34 cellular contexts compared by ENCODE assay signal in genomic region chr2:240410004-240410403, GRCh38.
"Had no signal": no experiment of that assay in that cellular context is flagged by ENCODE, and none has a peak within 500 bp of the region (broad histone marks: within the 10 kb centered on the region; RNA-seq: fewer than 3 reads in every experiment).

No MANE protein-coding gene starts in this region.

- ATAC-seq: activated CD8-positive, alpha-beta T cell treated with anti-CD3 and anti-CD28 coated beads for 36 hours; activated naive CD8-positive, alpha-beta T cell treated with anti-CD3 and anti-CD28 coated beads, Interleukin-2, amount 50 U/mL, for 24 hours; activated T-cell treated with anti-CD3 and anti-CD28 coated beads, Interleukin-2, amount 50 U/mL, for 4 hours; activated T-cell treated with anti-CD3 and anti-CD28 coated beads, Interleukin-2, amount 50 U/mL, for 72 hours; activated T-helper 17 cell treated with anti-CD3 and anti-CD28 coated beads, Interleukin-2, amount 50 U/mL, for 72 hours had no signal

- H3K4me3 ChIP-seq: ascending aorta, breast epithelium had no signal

- DNase-seq: activated B cell treated with CpG ODN at 0.5 μM for 24 hours; activated CD4-positive, alpha-beta memory T cell treated with anti-CD3 and anti-CD28 coated beads for 36 hours; activated CD4-positive, alpha-beta T cell treated with anti-CD3 and anti-CD28 coated beads for 4 hours; activated CD4-positive, alpha-beta T cell treated with anti-CD3 and anti-CD28 coated beads, Interleukin-2, amount 10 ng/mL, durations not matched to agents 24 days and 14 days; activated CD4-positive, alpha-beta T cell treated with anti-CD3 and anti-CD28 coated beads, Interleukin-2, amount 50 U/mL, for 1 hour; activated CD4-positive, alpha-beta T cell treated with anti-CD3 and anti-CD28 coated beads, Interleukin-2, amount 50 U/mL, for 4 hours; activated CD4-positive, CD25-positive, alpha-beta regulatory T cell treated with anti-CD3 and anti-CD28 coated beads, Interleukin-2, amount 50 U/mL, for 72 hours; activated CD8-positive, alpha-beta memory T cell treated with anti-CD3 and anti-CD28 coated beads, Interleukin-2, amount 50 U/mL, for 4 hours; activated CD8-positive, alpha-beta T cell treated with anti-CD3 and anti-CD28 coated beads for 36 hours; activated effector memory CD4-positive, alpha-beta T cell treated with anti-CD3 and anti-CD28 coated beads, Interleukin-2, amount 50 U/mL, for 16 hours; activated naive CD4-positive, alpha-beta T cell treated with anti-CD3 and anti-CD28 coated beads, Interleukin-2, amount 10 ng/mL, durations not matched to agents 7 days and 5 days; activated naive CD4-positive, alpha-beta T cell treated with Interleukin-2 at 50 U/mL for 16 hours; activated naive CD8-positive, alpha-beta T cell treated with anti-CD3 and anti-CD28 coated beads, Interleukin-2, amount 10 ng/mL, durations not matched to agents 7 days and 5 days; activated naive CD8-positive, alpha-beta T cell treated with anti-CD3 and anti-CD28 coated beads, Interleukin-2, amount 50 U/mL, for 24 hours; activated T-cell treated with anti-CD3 and anti-CD28 coated beads for 4 hours; activated T-cell treated with anti-CD3 and anti-CD28 coated beads, Interleukin-2, amount 50 U/mL, for 1 hour; activated T-cell treated with anti-CD3 and anti-CD28 coated beads, Interleukin-2, amount 50 U/mL, for 72 hours; amygdala; anterior cingulate cortex; central memory CD4-positive, alpha-beta T cell; SW 1271; T-helper 2 cell; T-helper 9 cell had no signal

- H3K36me3 ChIP-seq: ascending aorta, breast epithelium had no signal

- H3K4me1 Mint-ChIP-seq: activated B cell treated with CpG ODN at 0.5 μM for 24 hours; activated CD4-positive, alpha-beta T cell treated with anti-CD3 and anti-CD28 coated beads, Interleukin-2, amount 10 ng/mL, durations not matched to agents 24 days and 14 days; activated naive CD4-positive, alpha-beta T cell treated with anti-CD3 and anti-CD28 coated beads, Interleukin-2, amount 10 ng/mL, durations not matched to agents 7 days and 5 days; activated naive CD4-positive, alpha-beta T cell treated with anti-CD3 and anti-CD28 coated beads, Interleukin-2, amount 50 U/mL, for 24 hours; activated naive CD8-positive, alpha-beta T cell treated with anti-CD3 and anti-CD28 coated beads, Interleukin-2, amount 10 ng/mL, durations not matched to agents 7 days and 5 days; activated naive CD8-positive, alpha-beta T cell treated with anti-CD3 and anti-CD28 coated beads, Interleukin-2, amount 50 U/mL, for 24 hours; activated T-helper 17 cell treated with anti-CD3 and anti-CD28 coated beads, Interleukin-2, amount 50 U/mL, for 72 hours had no signal

- H3K9me3 Mint-ChIP-seq: activated B cell treated with CpG ODN at 0.5 μM for 24 hours; activated CD4-positive, alpha-beta memory T cell treated with anti-CD3 and anti-CD28 coated beads for 36 hours; activated CD4-positive, alpha-beta T cell treated with anti-CD3 and anti-CD28 coated beads, Interleukin-2, amount 10 ng/mL, durations not matched to agents 24 days and 14 days; activated CD8-positive, alpha-beta T cell treated with anti-CD3 and anti-CD28 coated beads for 36 hours; activated naive CD4-positive, alpha-beta T cell treated with anti-CD3 and anti-CD28 coated beads, Interleukin-2, amount 10 ng/mL, durations not matched to agents 7 days and 5 days; activated naive CD4-positive, alpha-beta T cell treated with anti-CD3 and anti-CD28 coated beads, Interleukin-2, amount 50 U/mL, for 24 hours; activated naive CD8-positive, alpha-beta T cell treated with anti-CD3 and anti-CD28 coated beads, Interleukin-2, amount 10 ng/mL, durations not matched to agents 7 days and 5 days; activated naive CD8-positive, alpha-beta T cell treated with anti-CD3 and anti-CD28 coated beads, Interleukin-2, amount 50 U/mL, for 24 hours; activated T-cell treated with anti-CD3 and anti-CD28 coated beads, Interleukin-2, amount 50 U/mL, for 4 hours; activated T-cell treated with anti-CD3 and anti-CD28 coated beads, Interleukin-2, amount 50 U/mL, for 72 hours; activated T-helper 1 cell treated with anti-CD3 and anti-CD28 coated beads, Interleukin-12 subunit alpha, Interleukin-12 subunit beta, Interleukin-2, Interleukin-4 antibody, amounts not matched to agents 30 ng/mL and 10 ng/mL and 1 ng/mL, durations not matched to agents 14 hours and 24 hours and 36 hours; activated T-helper 17 cell treated with anti-CD3 and anti-CD28 coated beads, Interleukin-2, amount 50 U/mL, for 72 hours; brain; T-helper 2 cell treated with Interferon-gamma antibody and Interleukin-4, amounts not matched to agents 5 μg/mL and 100 μg/mL, for 36 hours had no signal

- H3K36me3 Mint-ChIP-seq: activated CD4-positive, alpha-beta memory T cell treated with anti-CD3 and anti-CD28 coated beads for 36 hours; activated naive CD4-positive, alpha-beta T cell treated with anti-CD3 and anti-CD28 coated beads, Interleukin-2, amount 10 ng/mL, durations not matched to agents 7 days and 5 days; activated naive CD4-positive, alpha-beta T cell treated with anti-CD3 and anti-CD28 coated beads, Interleukin-2, amount 50 U/mL, for 24 hours; activated naive CD8-positive, alpha-beta T cell; activated naive CD8-positive, alpha-beta T cell treated with anti-CD3 and anti-CD28 coated beads, Interleukin-2, amount 10 ng/mL, durations not matched to agents 7 days and 5 days; brain had no signal

- H3K27ac Mint-ChIP-seq: activated B cell treated with CpG ODN at 0.5 μM for 24 hours; activated CD4-positive, alpha-beta memory T cell treated with anti-CD3 and anti-CD28 coated beads for 36 hours; activated CD4-positive, alpha-beta T cell treated with anti-CD3 and anti-CD28 coated beads, Interleukin-2, amount 10 ng/mL, durations not matched to agents 24 days and 14 days; activated CD8-positive, alpha-beta T cell treated with anti-CD3 and anti-CD28 coated beads for 36 hours; activated naive CD4-positive, alpha-beta T cell treated with anti-CD3 and anti-CD28 coated beads, Interleukin-2, amount 10 ng/mL, durations not matched to agents 7 days and 5 days; activated naive CD4-positive, alpha-beta T cell treated with anti-CD3 and anti-CD28 coated beads, Interleukin-2, amount 50 U/mL, for 24 hours; activated naive CD8-positive, alpha-beta T cell; activated naive CD8-positive, alpha-beta T cell treated with anti-CD3 and anti-CD28 coated beads, Interleukin-2, amount 10 ng/mL, durations not matched to agents 7 days and 5 days; activated naive CD8-positive, alpha-beta T cell treated with anti-CD3 and anti-CD28 coated beads, Interleukin-2, amount 50 U/mL, for 24 hours; activated T-cell treated with anti-CD3 and anti-CD28 coated beads, Interleukin-2, amount 50 U/mL, for 72 hours; activated T-helper 1 cell treated with anti-CD3 and anti-CD28 coated beads, Interleukin-12 subunit alpha, Interleukin-12 subunit beta, Interleukin-2, Interleukin-4 antibody, amounts not matched to agents 30 ng/mL and 10 ng/mL and 1 ng/mL, durations not matched to agents 14 hours and 24 hours and 36 hours; activated T-helper 17 cell treated with anti-CD3 and anti-CD28 coated beads, Interleukin-2, amount 50 U/mL, for 72 hours; T-helper 2 cell treated with Interferon-gamma antibody and Interleukin-4, amounts not matched to agents 5 μg/mL and 100 μg/mL, for 36 hours had no signal

- H3K9me3 ChIP-seq: ascending aorta, breast epithelium had no signal

- H3K27me3 ChIP-seq: ascending aorta, breast epithelium had no signal

- FAIRE-seq: TTC549 had no signal

- H3K27ac ChIP-seq: ascending aorta, breast epithelium, VCaP had no signal

- H3K4me3 Mint-ChIP-seq: activated B cell treated with CpG ODN at 0.5 μM for 24 hours; activated CD4-positive, alpha-beta memory T cell treated with anti-CD3 and anti-CD28 coated beads for 36 hours; activated CD4-positive, alpha-beta T cell treated with anti-CD3 and anti-CD28 coated beads, Interleukin-2, amount 10 ng/mL, durations not matched to agents 24 days and 14 days; activated CD8-positive, alpha-beta T cell treated with anti-CD3 and anti-CD28 coated beads for 36 hours; activated naive CD4-positive, alpha-beta T cell treated with anti-CD3 and anti-CD28 coated beads, Interleukin-2, amount 10 ng/mL, durations not matched to agents 7 days and 5 days; activated naive CD4-positive, alpha-beta T cell treated with anti-CD3 and anti-CD28 coated beads, Interleukin-2, amount 50 U/mL, for 24 hours; activated naive CD8-positive, alpha-beta T cell; activated naive CD8-positive, alpha-beta T cell treated with anti-CD3 and anti-CD28 coated beads, Interleukin-2, amount 10 ng/mL, durations not matched to agents 7 days and 5 days; activated naive CD8-positive, alpha-beta T cell treated with anti-CD3 and anti-CD28 coated beads, Interleukin-2, amount 50 U/mL, for 24 hours; activated T-cell treated with anti-CD3 and anti-CD28 coated beads, Interleukin-2, amount 50 U/mL, for 4 hours; activated T-cell treated with anti-CD3 and anti-CD28 coated beads, Interleukin-2, amount 50 U/mL, for 72 hours; activated T-helper 1 cell treated with anti-CD3 and anti-CD28 coated beads, Interleukin-12 subunit alpha, Interleukin-12 subunit beta, Interleukin-2, Interleukin-4 antibody, amounts not matched to agents 30 ng/mL and 10 ng/mL and 1 ng/mL, durations not matched to agents 14 hours and 24 hours and 36 hours; activated T-helper 17 cell treated with anti-CD3 and anti-CD28 coated beads, Interleukin-2, amount 50 U/mL, for 72 hours; brain; T-helper 2 cell treated with Interferon-gamma antibody and Interleukin-4, amounts not matched to agents 5 μg/mL and 100 μg/mL, for 36 hours had no signal

- H3K27me3 Mint-ChIP-seq: activated naive CD4-positive, alpha-beta T cell treated with anti-CD3 and anti-CD28 coated beads, Interleukin-2, amount 50 U/mL, for 24 hours; activated naive CD8-positive, alpha-beta T cell treated with anti-CD3 and anti-CD28 coated beads, Interleukin-2, amount 50 U/mL, for 24 hours; activated T-helper 17 cell treated with anti-CD3 and anti-CD28 coated beads, Interleukin-2, amount 50 U/mL, for 72 hours had no signal

- H3K4me1 ChIP-seq: ascending aorta, breast epithelium had no signal
